21 cellular contexts compared by ENCODE assay signal in the genomic region with DNA sequence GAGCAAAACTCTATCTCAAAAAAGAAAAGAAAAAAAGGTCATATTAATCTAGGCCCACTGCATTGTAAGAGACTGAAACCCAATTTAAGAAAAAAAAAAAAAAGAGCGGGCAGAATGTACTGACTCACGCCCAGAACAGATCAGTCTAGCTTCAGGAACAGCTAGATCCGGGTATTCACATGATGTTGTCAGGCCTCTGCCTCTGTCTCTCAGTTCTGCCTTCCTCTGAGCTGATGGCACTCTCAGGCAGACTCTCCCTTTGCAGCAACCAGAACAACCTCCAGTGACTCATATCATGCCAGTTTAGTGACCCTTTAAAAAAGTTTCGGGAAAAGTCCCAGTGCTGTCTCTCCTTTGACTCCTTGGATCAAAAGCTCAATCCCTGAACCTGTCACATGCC. TPM values are rescaled to one million over a fixed set of nuclear protein-coding genes. Genes with fewer than 3 reads are reported as not detected.
DNase-seq lines count a peak whose midpoint lies in the region; ATAC-seq and TF ChIP-seq lines count a peak whose summit lies in the region.
"Had no signal": no experiment of that assay in that cellular context is flagged by ENCODE, and none has a peak within 500 bp of the region (broad histone marks: within the 10 kb centered on the region; RNA-seq: fewer than 3 reads in every experiment).

No MANE protein-coding gene starts in this region.

- peak overlapping the region; percentile 51 for H3K27ac Mint-ChIP-seq in dendritic cell treated with granulocyte-macrophage colony-stimulating factor and Interleukin-4, amounts not matched to agents 40 ng/mL and 50 ng/mL, for 4 days
- peak overlapping the region in 6 of 9 donors; percentile 24 to 60 (median 34) for H3K27ac Mint-ChIP-seq in naive thymus-derived CD4-positive, alpha-beta T cell
- H3K27ac Mint-ChIP-seq in type B pancreatic cell, result peak overlapping the region; percentile 63
- H3K27ac Mint-ChIP-seq: activated CD4-positive, alpha-beta memory T cell treated with anti-CD3 and anti-CD28 coated beads for 36 hours; activated naive CD4-positive, alpha-beta T cell treated with anti-CD3 and anti-CD28 coated beads for 36 hours; stimulated activated naive B cell treated with anti-CD40 and anti-IgM and Interleukin-4, amounts not matched to agents 10 μg/mL and 1 μg/mL and 100 μg/mL, for 72 hours; WTC11 had no signal

- no peaks in the 10 kb centered on the region for H4K20me1 ChIP-seq in mammary epithelial cell (ENCODE audit: insufficient read depth, low read length)
- H4K20me1 ChIP-seq in Karpas-422 (ENCODE audit: insufficient read depth, low read depth, low read length), result no peaks in the 10 kb centered on the region

- WGBS in mammary epithelial cell (ENCODE audit: low coverage, missing lambda C conversion rate), result 98% methylated on average over 4 of the region's 4 CpGs

- no TSS peak for BruUV-seq in mammary epithelial cell (replicated peaks; lab: Mats Ljungman, UMichigan)

- H3K9me2 ChIP-seq in Karpas-422 (replicated peaks; ENCODE audit: insufficient read depth, low read length), result no peaks in the 10 kb centered on the region

- H3K4me2 ChIP-seq in mammary epithelial cell (ENCODE audit: insufficient read depth, low read depth, low read length), result no peak overlapping the region
- no peak overlapping the region for H3K4me2 ChIP-seq in Karpas-422 (ENCODE audit: low read depth, low read length, poor library complexity, severe bottlenecking)
- H3K4me2 ChIP-seq: hepatocyte had no signal

- no peaks in the 10 kb centered on the region for H3K9me3 ChIP-seq in mammary epithelial cell (replicated peaks; ENCODE audit: insufficient read depth, low read length)
- no peaks in the 10 kb centered on the region for H3K9me3 ChIP-seq in breast epithelium
- H3K9me3 ChIP-seq in naive thymus-derived CD4-positive, alpha-beta T cell (ENCODE audit: control insufficient read depth in 2 of 3, low read length in 3 of 3), result no peaks in the 10 kb centered on the region
- H3K9me3 ChIP-seq in SJCRH30 (replicated peaks), result no peaks in the 10 kb centered on the region
- H3K9me3 ChIP-seq in Karpas-422 (ENCODE audit: low read length), result no peaks in the 10 kb centered on the region
- H3K9me3 ChIP-seq: pancreas had no signal

- H3K4me3 ChIP-seq in mammary epithelial cell (replicated peaks in 1 of 3; ENCODE audit: insufficient read depth in 1 of 3, low read depth in 2 of 3, low read length in 3 of 3) (no peak overlapping the region), breast epithelium (no peak overlapping the region), SJCRH30 (no peak overlapping the region), Karpas-422 (ENCODE audit: low read length) (no peak overlapping the region)
- no peak overlapping the region for H3K4me3 ChIP-seq in naive thymus-derived CD4-positive, alpha-beta T cell (ENCODE audit: low read length)
- H3K4me3 ChIP-seq: hepatocyte, lung, pancreas had no signal

- H3K36me3 Mint-ChIP-seq in dendritic cell treated with granulocyte-macrophage colony-stimulating factor and Interleukin-4, amounts not matched to agents 40 ng/mL and 50 ng/mL, for 4 days (ENCODE audit: low read depth), result no peaks in the 10 kb centered on the region
- H3K36me3 Mint-ChIP-seq in naive thymus-derived CD4-positive, alpha-beta T cell, result no peaks in the 10 kb centered on the region
- H3K36me3 Mint-ChIP-seq in type B pancreatic cell, result no peaks in the 10 kb centered on the region
- H3K36me3 Mint-ChIP-seq: activated CD4-positive, alpha-beta memory T cell treated with anti-CD3 and anti-CD28 coated beads for 36 hours; stimulated activated naive B cell treated with anti-CD40 and anti-IgM and Interleukin-4, amounts not matched to agents 10 μg/mL and 1 μg/mL and 100 μg/mL, for 72 hours; WTC11 had no signal

- in situ Hi-C loops in mammary epithelial cell (cut with MboI; ENCODE audit: low sequenced_read_pairs in 2 of 2), result loop anchor here (5.0 kb wide), 2 partner anchors 212 to 217 kb away; no protein-coding TSS in a partner anchor

- POLR2A ChIA-PET in naive thymus-derived CD4-positive, alpha-beta T cell (lab: Charles Lee), result no interaction called here

- TF ChIP-seq POLR2A in breast epithelium (IDR thresholded peaks at IDR 0.05), result no peak

- dilution Hi-C loops in mammary epithelial cell (cut with HindIII; ENCODE audit: low sequenced_read_pairs), result no loop called here

- H3K9ac ChIP-seq in mammary epithelial cell (ENCODE audit: insufficient read depth, low read length) (no peak overlapping the region), Karpas-422 (ENCODE audit: low read length) (no peak overlapping the region)

- H3K27me3 ChIP-seq in mammary epithelial cell (ENCODE audit: insufficient read depth, low read length), result no peaks in the 10 kb centered on the region
- no peaks in the 10 kb centered on the region for H3K27me3 ChIP-seq in breast epithelium
- no peaks in the 10 kb centered on the region for H3K27me3 ChIP-seq in naive thymus-derived CD4-positive, alpha-beta T cell (ENCODE audit: control insufficient read depth in 2 of 2, insufficient read depth in 2 of 2, low read length in 2 of 2)
- H3K27me3 ChIP-seq in SJCRH30, result no peaks in the 10 kb centered on the region
- no peaks in the 10 kb centered on the region for H3K27me3 ChIP-seq in Karpas-422 (ENCODE audit: low read length)
- H3K27me3 ChIP-seq: hepatocyte, pancreas had no signal

- intact Hi-C loops in mammary epithelial cell (cut with micrococcal nuclease), result no loop called here
- intact Hi-C loops in breast epithelium (cut with DNase I; ENCODE audit: low total_unique reads), result loop anchor here (10.0 kb wide), 1 partner anchor 589 kb away; no protein-coding TSS in a partner anchor
- intact Hi-C loops in dendritic cell treated with granulocyte-macrophage colony-stimulating factor and Interleukin-4, amounts not matched to agents 40 ng/mL and 50 ng/mL, for 4 days (cut with micrococcal nuclease), result no loop called here
- intact Hi-C loops in naive thymus-derived CD4-positive, alpha-beta T cell (cut with micrococcal nuclease), result no loop called here

- H3K9me3 Mint-ChIP-seq in dendritic cell treated with granulocyte-macrophage colony-stimulating factor and Interleukin-4, amounts not matched to agents 40 ng/mL and 50 ng/mL, for 4 days, result no peaks in the 10 kb centered on the region
- H3K9me3 Mint-ChIP-seq in naive thymus-derived CD4-positive, alpha-beta T cell, result no peaks in the 10 kb centered on the region
- H3K9me3 Mint-ChIP-seq in type B pancreatic cell, result no peaks in the 10 kb centered on the region
- H3K9me3 Mint-ChIP-seq: activated CD4-positive, alpha-beta memory T cell treated with anti-CD3 and anti-CD28 coated beads for 36 hours; activated naive CD4-positive, alpha-beta T cell treated with anti-CD3 and anti-CD28 coated beads for 36 hours; H9; stimulated activated naive B cell treated with anti-CD40 and anti-IgM and Interleukin-4, amounts not matched to agents 10 μg/mL and 1 μg/mL and 100 μg/mL, for 72 hours; WTC11 had no signal

- H3K4me3 Mint-ChIP-seq in dendritic cell treated with granulocyte-macrophage colony-stimulating factor and Interleukin-4, amounts not matched to agents 40 ng/mL and 50 ng/mL, for 4 days, result no peak overlapping the region
- H3K4me3 Mint-ChIP-seq in naive thymus-derived CD4-positive, alpha-beta T cell, result no peak overlapping the region
- no peak overlapping the region for H3K4me3 Mint-ChIP-seq in type B pancreatic cell
- H3K4me3 Mint-ChIP-seq: activated CD4-positive, alpha-beta memory T cell treated with anti-CD3 and anti-CD28 coated beads for 36 hours; activated naive CD4-positive, alpha-beta T cell treated with anti-CD3 and anti-CD28 coated beads for 36 hours; H9; stimulated activated naive B cell treated with anti-CD40 and anti-IgM and Interleukin-4, amounts not matched to agents 10 μg/mL and 1 μg/mL and 100 μg/mL, for 72 hours; WTC11 had no signal

- ATAC-seq in naive thymus-derived CD4-positive, alpha-beta T cell, result no peak
- ATAC-seq: Panc1; pancreas; stimulated activated naive B cell treated with anti-CD40 and anti-IgM and Interleukin-4, amounts not matched to agents 10 μg/mL and 1 μg/mL and 100 μg/mL, for 72 hours; WTC11 had no signal

- TF ChIP-seq CTCF in mammary epithelial cell (conservative IDR thresholded peaks at IDR 0.05 in 1 of 2, IDR thresholded peaks at IDR 0.05 in 1 of 2; ENCODE audit: extremely low read depth in 1 of 2, insufficient read depth in 1 of 2, low read depth in 1 of 2, low read length in 2 of 2) (no peak), breast epithelium (IDR thresholded peaks at IDR 0.05) (no peak), type B pancreatic cell (conservative IDR thresholded peaks at IDR 0.05) (no peak)

- H3K27ac ChIP-seq in mammary epithelial cell (ENCODE audit: insufficient read depth, low read depth, low read length), result no peak overlapping the region
- peak overlapping the region in 1 of 2 donors; percentile 40 for H3K27ac ChIP-seq in breast epithelium
- no peak overlapping the region for H3K27ac ChIP-seq in naive thymus-derived CD4-positive, alpha-beta T cell (ENCODE audit: low read depth, low read length)
- H3K27ac ChIP-seq in SJCRH30, result no peak overlapping the region
- no peak overlapping the region for H3K27ac ChIP-seq in Karpas-422 (ENCODE audit: low read length)
- H3K27ac ChIP-seq: pancreas had no signal

- no peak overlapping the region for H2AFZ ChIP-seq in mammary epithelial cell (ENCODE audit: low read depth, low read length)
- no peak overlapping the region for H2AFZ ChIP-seq in Karpas-422 (ENCODE audit: low read length)
- H2AFZ ChIP-seq: hepatocyte had no signal

- peaks cover 5% of the 10 kb centered on the region for H3K4me1 ChIP-seq in mammary epithelial cell (ENCODE audit: insufficient read depth, low read length)
- H3K4me1 ChIP-seq in breast epithelium, result peaks cover 0 to 7% of the 10 kb centered on the region in 2 donors
- H3K4me1 ChIP-seq in naive thymus-derived CD4-positive, alpha-beta T cell (ENCODE audit: control insufficient read depth in 2 of 2, insufficient read depth in 2 of 2, low read length in 2 of 2), result peaks cover 5 to 14% of the 10 kb centered on the region in 2 donors
- peaks cover 10% of the 10 kb centered on the region for H3K4me1 ChIP-seq in SJCRH30
- peaks cover 5% of the 10 kb centered on the region for H3K4me1 ChIP-seq in Karpas-422 (ENCODE audit: low read length)

- DNase-seq in mammary epithelial cell (peak; percentile 12), breast epithelium (ENCODE audit: low spot score in 2 of 2) (no peak), type B pancreatic cell (ENCODE audit: extremely low spot score, unreplicated experiment) (no peak), SJCRH30 (no peak), Karpas-422 (no peak), HuH-7.5 (ENCODE audit: low spot score) (no peak)
- DNase-seq in naive thymus-derived CD4-positive, alpha-beta T cell, result no peak
- DNase-seq: activated CD4-positive, alpha-beta memory T cell treated with anti-CD3 and anti-CD28 coated beads for 36 hours; activated naive CD4-positive, alpha-beta T cell treated with anti-CD3 and anti-CD28 coated beads for 36 hours; H9; NCI-H1105; NCI-H2081; NK-92 treated with Interleukin-12 subunit alpha and Interleukin-12 subunit beta, amount 100 ng/mL, for 24 hours; stimulated activated CD4-positive, alpha-beta T cell treated with anti-CD3 and anti-CD28 coated beads, Interleukin-1b, Interleukin-23, amount 100 ng/mL, for 48 hours; stimulated activated naive B cell treated with anti-CD40 and anti-IgM and Interleukin-4, amounts not matched to agents 10 μg/mL and 1 μg/mL and 100 μg/mL, for 72 hours had no signal

- H3K79me2 ChIP-seq in mammary epithelial cell (ENCODE audit: insufficient read depth, low read length) (no peaks in the 10 kb centered on the region), Karpas-422 (ENCODE audit: low read length) (no peaks in the 10 kb centered on the region)
- H3K79me2 ChIP-seq: hepatocyte had no signal

- H3K36me3 ChIP-seq in mammary epithelial cell (ENCODE audit: insufficient read depth, low read length), result no peaks in the 10 kb centered on the region
- no peaks in the 10 kb centered on the region for H3K36me3 ChIP-seq in breast epithelium
- H3K36me3 ChIP-seq in naive thymus-derived CD4-positive, alpha-beta T cell (ENCODE audit: control insufficient read depth in 2 of 3, insufficient read depth in 3 of 3, low read length in 3 of 3), result no peaks in the 10 kb centered on the region
- no peaks in the 10 kb centered on the region for H3K36me3 ChIP-seq in SJCRH30
- H3K36me3 ChIP-seq in Karpas-422 (ENCODE audit: insufficient read depth, low read length), result no peaks in the 10 kb centered on the region
- H3K36me3 ChIP-seq: pancreas had no signal

- H3K27me3 Mint-ChIP-seq in dendritic cell treated with granulocyte-macrophage colony-stimulating factor and Interleukin-4, amounts not matched to agents 40 ng/mL and 50 ng/mL, for 4 days, result peaks cover under 1% of the 10 kb centered on the region
- H3K27me3 Mint-ChIP-seq in naive thymus-derived CD4-positive, alpha-beta T cell, result peaks cover 0 to under 1% (median 0%) of the 10 kb centered on the region in 5 donors
- peaks cover 5% of the 10 kb centered on the region for H3K27me3 Mint-ChIP-seq in type B pancreatic cell
- H3K27me3 Mint-ChIP-seq: activated CD4-positive, alpha-beta memory T cell treated with anti-CD3 and anti-CD28 coated beads for 36 hours; stimulated activated naive B cell treated with anti-CD40 and anti-IgM and Interleukin-4, amounts not matched to agents 10 μg/mL and 1 μg/mL and 100 μg/mL, for 72 hours had no signal

- H3K4me1 Mint-ChIP-seq in dendritic cell treated with granulocyte-macrophage colony-stimulating factor and Interleukin-4, amounts not matched to agents 40 ng/mL and 50 ng/mL, for 4 days (ENCODE audit: low read depth), result peaks cover 37% of the 10 kb centered on the region
- peaks cover 0 to 19% (median 13%) of the 10 kb centered on the region in 7 donors for H3K4me1 Mint-ChIP-seq in naive thymus-derived CD4-positive, alpha-beta T cell
- H3K4me1 Mint-ChIP-seq in type B pancreatic cell (ENCODE audit: unreplicated experiment), result peaks cover 20% of the 10 kb centered on the region

- CTCF ChIA-PET in mammary epithelial cell (lab: Charles Lee; ENCODE audit: low non-redundant PET), result no interaction called here
- CTCF ChIA-PET in naive thymus-derived CD4-positive, alpha-beta T cell (lab: Charles Lee), result interaction anchor here (1.2 to 1.3 kb wide), 2 partner anchors 20 to 212 kb away, joined by 3 read pairs; no protein-coding TSS in a partner anchor

RNA-seq across cellular contexts. Expression of gene NEURL1B, which starts 53.0 kb away (rescaled TPM):
- 1 to 10 TPM in 1 of 2 donors, under 1 TPM in 1; 0.50 to 2.9 TPM for total RNA-seq in mammary epithelial cell
- 1.5 TPM for polyA plus RNA-seq in mammary epithelial cell
- polyA minus RNA-seq in mammary epithelial cell, result 0.36 TPM
- total RNA-seq in breast epithelium, result 10 to 100 TPM in 1 of 3 donors, 1 to 10 TPM in 2; 6.3 to 17.0 (median 9.9) TPM
- 1 to 10 TPM in 1 of 5 experiments, under 1 TPM in 4; 0.05 to 3.4 (median 0.34) TPM for total RNA-seq in naive thymus-derived CD4-positive, alpha-beta T cell
- polyA plus RNA-seq in naive thymus-derived CD4-positive, alpha-beta T cell, result under 1 TPM in 1 of 2 donors, not detected in 1; 0.11 TPM
- 6.2 and 7.6 TPM in 2 replicates for total RNA-seq in type B pancreatic cell (ENCODE audit: low replicate concordance)
- total RNA-seq in SJCRH30 (2014; rRNA removed; shearing (Covaris generic)), result 17.8 and 18.8 TPM in 2 replicates
- total RNA-seq in Karpas-422 (2014; rRNA removed; shearing (Covaris generic); ENCODE audit: low replicate concordance), result not detected in 2 replicates
